In the genomic region with DNA sequence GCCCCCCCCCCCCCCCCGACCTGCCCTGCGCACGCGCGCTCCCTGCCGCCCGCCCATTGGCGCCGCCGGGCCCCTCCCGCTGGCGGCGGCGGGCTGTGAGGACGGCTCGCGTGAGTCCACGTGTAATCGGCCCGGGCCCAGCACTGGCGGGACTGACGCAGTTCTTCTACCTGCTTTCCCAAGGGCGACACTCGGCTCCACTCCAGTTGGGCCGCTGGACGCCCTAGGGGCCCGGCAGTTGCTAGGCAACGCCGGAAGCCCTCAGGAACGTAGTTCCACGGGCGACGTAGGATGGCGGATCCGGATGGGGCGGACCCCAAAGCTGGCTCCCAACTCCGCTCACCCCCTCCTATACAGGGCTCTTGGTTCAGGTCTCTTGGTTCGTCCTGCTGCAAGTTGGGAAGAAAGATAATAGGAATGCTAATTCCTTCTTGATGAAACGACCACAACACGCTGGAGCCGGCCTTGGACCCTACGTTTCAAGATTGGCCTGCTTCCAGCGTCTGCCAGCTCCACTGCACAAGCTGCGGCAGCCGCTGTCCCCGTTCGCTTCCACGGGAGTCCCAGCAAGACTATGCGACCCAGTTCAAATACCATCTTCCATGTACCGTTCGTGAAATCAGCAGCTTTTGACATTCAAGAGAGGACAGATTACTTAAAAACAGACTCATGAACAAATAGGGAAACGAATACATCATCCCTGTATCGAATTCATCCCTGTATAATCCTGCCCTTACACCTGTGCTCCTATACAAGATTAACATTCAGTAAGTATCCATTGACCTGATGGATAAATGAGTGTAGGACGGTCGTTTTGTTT, we compare ENCODE assay signal across 8 cellular contexts. TPM values are rescaled to one million over a fixed set of nuclear protein-coding genes. Genes with fewer than 3 reads are reported as not detected.
DNase-seq lines count a peak whose midpoint lies in the region; ATAC-seq and TF ChIP-seq lines count a peak whose summit lies in the region.

No MANE protein-coding gene starts in this region.

- peak overlapping the region; percentile 96 for H3K9ac ChIP-seq in IMR-90 (ENCODE audit: low read depth, low read length)

- ATAC-seq in GM21576 (IDR thresholded peaks at IDR 0.05; ENCODE audit: unreplicated experiment) (peak; percentile 83), IMR-90 (ENCODE audit: low read depth) (peak; percentile 82)
- peak; percentile 93 to 94 for ATAC-seq in activated T-cell treated with anti-CD3 and anti-CD28 coated beads, Interleukin-2, amount 50 U/mL, for 4 hours

- no peaks in the 10 kb centered on the region for H3K9me3 Mint-ChIP-seq in activated T-cell treated with anti-CD3 and anti-CD28 coated beads, Interleukin-2, amount 50 U/mL, for 4 hours

- peak overlapping the region; percentile 92 for H2BK120ac ChIP-seq in IMR-90 (ENCODE audit: low read depth, low read length)

- no peak for TF ChIP-seq CTCF in IMR-90 (conservative IDR thresholded peaks at IDR 0.05; ENCODE audit: low read depth, low read length)
- no peak for TF ChIP-seq CTCF in esophagus muscularis mucosa (IDR thresholded peaks at IDR 0.05)

- TSS peak; percentile 70 for BruUV-seq in IMR-90 (replicated peaks; lab: Mats Ljungman, UMichigan)

- peak overlapping the region; percentile 97 for H3K14ac ChIP-seq in IMR-90 (replicated peaks; ENCODE audit: low read depth, low read length)

- WGBS in IMR-90 (ENCODE audit: extremely low coverage in 2 of 2, insufficient read length in 1 of 2), 2 experiments, result 0% methylated on average over 31 of the region's 55 CpGs; no CpG with 5 or more reads in 1 of the 2 experiments
- WGBS in esophagus muscularis mucosa, result under 1% methylated on average over 27 of the region's 55 CpGs

- dilution Hi-C loops in IMR-90 (cut with HindIII; ENCODE audit: low sequenced_read_pairs, unreplicated experiment), result no loop called here

- peak overlapping the region; percentile 98 for H3K23ac ChIP-seq in IMR-90 (ENCODE audit: low read depth, low read length)

- peak overlapping the region; percentile 93 for H2AK9ac ChIP-seq in IMR-90 (replicated peaks; ENCODE audit: low read depth, low read length, poor library complexity)

- in situ Hi-C loops in IMR-90 (cut with MboI; ENCODE audit: low sequenced_read_pairs), result loop anchor here (10.0 kb wide), 1 partner anchor 409 kb away; no protein-coding TSS in a partner anchor

- H3K9me3 ChIP-seq in IMR-90 (ENCODE audit: control insufficient read depth, insufficient read depth, low read length) (no peaks in the 10 kb centered on the region), esophagus muscularis mucosa (no peaks in the 10 kb centered on the region), muscle layer of duodenum (ENCODE audit: control insufficient read depth in 1 of 2, low read length in 2 of 2) (no peaks in the 10 kb centered on the region)

- H4K8ac ChIP-seq in IMR-90 (ENCODE audit: low read depth in 2 of 2, low read length in 2 of 2), result peak overlapping the region; percentile 87 to 99

- H3K4me1 ChIP-seq in IMR-90 (ENCODE audit: control insufficient read depth, insufficient read depth, low read length), result peaks cover 9% of the 10 kb centered on the region
- H3K4me1 ChIP-seq in esophagus muscularis mucosa, result peaks cover 32 to 47% (median 42%) of the 10 kb centered on the region in 4 donors
- H3K4me1 ChIP-seq in muscle layer of duodenum (ENCODE audit: control insufficient read depth in 1 of 2, insufficient read depth in 2 of 2, low read length in 2 of 2), result peaks cover 14 to 29% of the 10 kb centered on the region in 2 donors

- H3K4me3 ChIP-seq in IMR-90 (ENCODE audit: insufficient read depth, low read depth, low read length) (peak overlapping the region; percentile 84), esophagus muscularis mucosa (peak overlapping the region; percentile 90 to 100 (median 99)), muscle layer of duodenum (ENCODE audit: low read depth in 1 of 2, low read length in 2 of 2) (peak overlapping the region; percentile 96 to 97)

- no peaks in the 10 kb centered on the region for H3K27me3 ChIP-seq in IMR-90 (ENCODE audit: control insufficient read depth, insufficient read depth, low read length)
- no peaks in the 10 kb centered on the region for H3K27me3 ChIP-seq in esophagus muscularis mucosa
- no peaks in the 10 kb centered on the region for H3K27me3 ChIP-seq in muscle layer of duodenum (ENCODE audit: low read depth, low read length)

- intact Hi-C loops in IMR-90 (cut with micrococcal nuclease), result loop anchor here (5.0 kb wide), 1 partner anchor 51 kb away; no protein-coding TSS in a partner anchor
- intact Hi-C loops in esophagus muscularis mucosa (cut with DNase I), result loop anchor here (5.0 to 10.0 kb wide), 2 partner anchors 159 to 406 kb away; no protein-coding TSS in a partner anchor

- H2BK5ac ChIP-seq in IMR-90 (ENCODE audit: low read depth, low read length, poor library complexity, severe bottlenecking), result peak overlapping the region; percentile 88

- peaks cover 46% of the 10 kb centered on the region for H3K4me1 Mint-ChIP-seq in activated T-cell treated with anti-CD3 and anti-CD28 coated beads, Interleukin-2, amount 50 U/mL, for 4 hours (ENCODE audit: low read depth)

- peaks cover 3% of the 10 kb centered on the region for H3K36me3 Mint-ChIP-seq in activated T-cell treated with anti-CD3 and anti-CD28 coated beads, Interleukin-2, amount 50 U/mL, for 4 hours (ENCODE audit: insufficient read depth)

- H3K27me3 Mint-ChIP-seq in activated T-cell treated with anti-CD3 and anti-CD28 coated beads, Interleukin-2, amount 50 U/mL, for 4 hours (ENCODE audit: low read depth), result no peaks in the 10 kb centered on the region

- H2AK5ac ChIP-seq in IMR-90 (ENCODE audit: low read depth, low read length), result peak overlapping the region; percentile 89

- TF ChIP-seq RAD21 in IMR-90 (IDR thresholded peaks at IDR 0.05; ENCODE audit: low read length), result no peak

- H4K20me1 ChIP-seq in IMR-90 (ENCODE audit: insufficient read depth, low read length), result peaks cover 26% of the 10 kb centered on the region; the same call in 1 of the 2 replicates

- TF ChIP-seq EP300 in esophagus muscularis mucosa (IDR thresholded peaks at IDR 0.05), result no peak

- CTCF ChIA-PET in IMR-90 (lab: Yijun Ruan, JAX), result interaction anchor here (2.0 kb wide), 1 partner anchor 407 kb away, joined by 5 read pairs; no protein-coding TSS in a partner anchor

- H3K18ac ChIP-seq in IMR-90 (ENCODE audit: low read depth, low read length), result peak overlapping the region; percentile 75

- H3K9me1 ChIP-seq in IMR-90 (ENCODE audit: insufficient read depth, low read length), result peaks cover 15% of the 10 kb centered on the region

- H3K4me3 Mint-ChIP-seq in activated T-cell treated with anti-CD3 and anti-CD28 coated beads, Interleukin-2, amount 50 U/mL, for 4 hours, result peak overlapping the region; percentile 89

- peak overlapping the region; percentile 94 for H3K4me2 ChIP-seq in IMR-90 (ENCODE audit: low read depth, low read length)

- peak; percentile 39 for TF ChIP-seq POLR2A in IMR-90 (IDR thresholded peaks at IDR 0.05; ENCODE audit: low read depth, low read length)
- no peak for TF ChIP-seq POLR2A in esophagus muscularis mucosa (IDR thresholded peaks at IDR 0.05; ENCODE audit: low read depth)

- peak overlapping the region; percentile 98 for H2AFZ ChIP-seq in IMR-90 (replicated peaks; ENCODE audit: low read length, poor library complexity)

- peak overlapping the region; percentile 96 for H3K4ac ChIP-seq in IMR-90 (ENCODE audit: low read depth, low read length)

- H3K36me3 ChIP-seq in IMR-90 (ENCODE audit: control insufficient read depth, insufficient read depth, low read length) (peaks cover 6% of the 10 kb centered on the region; the same call in 1 of the 2 replicates), esophagus muscularis mucosa (peaks cover 1 to 6% (median 3%) of the 10 kb centered on the region in 4 donors), muscle layer of duodenum (ENCODE audit: control insufficient read depth in 1 of 2, insufficient read depth in 2 of 2, low read length in 2 of 2) (peaks cover 0 to 17% of the 10 kb centered on the region in 2 donors)

- peak overlapping the region; percentile 77; the same call in 1 of the 2 replicates for H2BK20ac ChIP-seq in IMR-90 (ENCODE audit: low read depth, low read length)

- POLR2A ChIA-PET in IMR-90 (lab: Charles Lee; ENCODE audit: unreplicated experiment), result no interaction called here

- H2BK15ac ChIP-seq in IMR-90 (ENCODE audit: low read depth, low read length), result peak overlapping the region; percentile 81

- peak overlapping the region; percentile 94 for H3K56ac ChIP-seq in IMR-90 (ENCODE audit: extremely low read depth, insufficient read depth, low read length)

- H3K79me1 ChIP-seq in IMR-90 (ENCODE audit: low read depth in 1 of 2, low read length in 2 of 2), result peaks cover 18 to 68% of the 10 kb centered on the region in 2 experiments

- H3K27ac ChIP-seq in IMR-90 (ENCODE audit: insufficient read depth, low read length) (peak overlapping the region; percentile 88), esophagus muscularis mucosa (replicated peaks in 1 of 4) (peak overlapping the region; percentile 95 to 99 (median 97)), muscle layer of duodenum (ENCODE audit: low read length) (peak overlapping the region; percentile 91)

- peak overlapping the region; percentile 85 for H4K5ac ChIP-seq in IMR-90 (ENCODE audit: low read depth, low read length)

- DNase-seq in DMS53 (lab: John Stamatoyannopoulos, UW) (peak; percentile 99), IMR-90 (peak; percentile 91), OCI-M1 (lab: John Stamatoyannopoulos, UW) (peak; percentile 96), esophagus muscularis mucosa (ENCODE audit: extremely low spot score) (peak; percentile 95)
- DNase-seq in activated T-cell treated with anti-CD3 and anti-CD28 coated beads, Interleukin-2, amount 50 U/mL, for 4 hours, result peak; percentile 70
- peak; percentile 62 for DNase-seq in stimulated activated CD8-positive, alpha-beta memory T cell treated with anti-CD3 and anti-CD28 coated beads, Interleukin-7, amount 100 ng/mL, for 24 hours (ENCODE audit: low read depth)

- H4K91ac ChIP-seq in IMR-90 (ENCODE audit: insufficient read depth, low read depth, low read length), result peak overlapping the region; percentile 92

RNA-seq across cellular contexts. Expression of gene MCFD2, which starts 0.4 kb away (rescaled TPM):
- total RNA-seq in IMR-90 (2012; rRNA removed) (177 and 219 TPM in 2 replicates), esophagus muscularis mucosa (10 to 100 TPM; 61.9 to 89.5 (median 74.2) TPM)
- 127 and 145 TPM in 2 replicates for polyA plus RNA-seq in IMR-90 (2012; rRNA removed)
- 51.2 and 117 TPM in 2 replicates for polyA plus RNA-seq in IMR-90 (2012; cell fraction: cytosol; rRNA removed)
- 56.9 and 86.4 TPM in 2 replicates for polyA plus RNA-seq in IMR-90 (2012; cell fraction: nucleus; rRNA removed; ENCODE audit: low replicate concordance)
- 10 to 100 TPM; 46.7 to 63.4 (median 50.8) TPM for total RNA-seq in activated T-cell treated with anti-CD3 and anti-CD28 coated beads, Interleukin-2, amount 50 U/mL, for 4 hours

RNA-seq across cellular contexts. Expression of gene TTC7A, which starts 25.0 kb away (rescaled TPM):
- 10.6 and 11.8 TPM in 2 replicates for total RNA-seq in IMR-90 (2012; rRNA removed)
- 23.0 and 23.9 TPM in 2 replicates for polyA plus RNA-seq in IMR-90 (2012; rRNA removed)
- polyA plus RNA-seq in IMR-90 (2012; cell fraction: cytosol; rRNA removed), result 13.6 and 14.0 TPM in 2 replicates
- polyA plus RNA-seq in IMR-90 (2012; cell fraction: nucleus; rRNA removed; ENCODE audit: low replicate concordance), result 111 and 172 TPM in 2 replicates
- total RNA-seq in activated T-cell treated with anti-CD3 and anti-CD28 coated beads, Interleukin-2, amount 50 U/mL, for 4 hours, result 10 to 100 TPM; 24.2 to 31.1 (median 27.5) TPM
- 10 to 100 TPM; 17.1 to 38.0 (median 24.8) TPM for total RNA-seq in esophagus muscularis mucosa

Comparison
In these comparisons a context has a peak if more than half of its experiments do, and no peak if none do; other contexts are left out.
1. Peak in every context shown above with its lines: DNase-seq, ATAC-seq, H3K4me3 ChIP-seq and H3K27ac ChIP-seq.